11 cellular contexts compared by ENCODE assay signal in the genomic region with DNA sequence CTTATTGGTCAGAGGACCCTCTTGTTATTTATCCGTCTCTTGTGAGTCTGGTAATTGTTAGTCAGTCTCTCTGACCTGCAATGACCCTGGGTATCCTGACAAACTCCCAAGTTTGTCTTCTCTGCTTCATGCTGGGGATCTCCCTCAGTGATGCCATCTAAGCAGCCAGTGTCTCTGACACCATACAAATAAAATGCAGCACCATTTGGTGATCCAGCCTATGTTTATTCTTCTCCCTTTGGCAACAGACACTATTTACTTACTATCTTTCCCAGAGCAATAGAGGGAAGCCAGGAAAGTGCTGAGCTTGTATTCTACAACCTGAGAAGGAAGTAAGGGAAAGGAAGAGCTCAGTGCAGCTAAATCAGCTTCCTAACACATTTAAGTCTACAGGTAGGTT. TPM values are rescaled to one million over a fixed set of nuclear protein-coding genes. Genes with fewer than 3 reads are reported as not detected.
DNase-seq lines count a peak whose midpoint lies in the region; ATAC-seq and TF ChIP-seq lines count a peak whose summit lies in the region.
"Had no signal": no experiment of that assay in that cellular context is flagged by ENCODE, and none has a peak within 500 bp of the region (broad histone marks: within the 10 kb centered on the region; RNA-seq: fewer than 3 reads in every experiment).

No MANE protein-coding gene starts in this region.

- no peak for ATAC-seq in HG03378 (IDR thresholded peaks at IDR 0.05; ENCODE audit: unreplicated experiment)

- peaks cover 4% of the 10 kb centered on the region for H3K36me3 Mint-ChIP-seq in MCF 10A (ENCODE audit: insufficient read depth, unreplicated experiment)
- H3K36me3 Mint-ChIP-seq: memory B cell had no signal

- POLR2A ChIA-PET in MCF 10A (lab: Yijun Ruan, JAX) (no interaction called here), RWPE1 (lab: Yijun Ruan, JAX; ENCODE audit: low non-redundant PET) (no interaction called here)

- DNase-seq in MCF 10A (ENCODE audit: unreplicated experiment) (peak; percentile 21), breast epithelium (ENCODE audit: low spot score in 2 of 2) (no peak), RWPE1 (ENCODE audit: low spot score) (peak; percentile 18), fibroblast of mammary gland (ENCODE audit: low read depth) (peak; percentile 62), stromal cell of bone marrow (ENCODE audit: low read depth) (peak; percentile 39), AML-193 (lab: John Stamatoyannopoulos, UW) (no peak), stomach (no peak)
- DNase-seq: activated T-cell treated with anti-CD3 and anti-CD28 coated beads, Interleukin-2, amount 50 U/mL, for 1 hour; erythroblast had no signal

- H3K4me3 Mint-ChIP-seq in MCF 10A (ENCODE audit: unreplicated experiment): no peak overlapping the region
- H3K4me3 Mint-ChIP-seq: memory B cell had no signal

- TF ChIP-seq CTCF in MCF 10A (IDR thresholded peaks at IDR 0.05; ENCODE audit: unreplicated experiment): no peak
- TF ChIP-seq CTCF in breast epithelium (IDR thresholded peaks at IDR 0.05): no peak
- TF ChIP-seq CTCF in RWPE1 (conservative IDR thresholded peaks at IDR 0.05; ENCODE audit: low read depth): no peak
- no peak for TF ChIP-seq CTCF in fibroblast of mammary gland (conservative IDR thresholded peaks at IDR 0.05; ENCODE audit: control insufficient read depth, insufficient read depth, low read depth, low read length)
- no peak for TF ChIP-seq CTCF in stomach (IDR thresholded peaks at IDR 0.05)

- WGBS in stomach, 5 donors: 64 to 94% (median 72%) methylated on average over 1 of the region's 1 CpG

- no peaks in the 10 kb centered on the region for H3K9me3 ChIP-seq in breast epithelium
- no peaks in the 10 kb centered on the region for H3K9me3 ChIP-seq in stomach

- TF ChIP-seq POLR2A in breast epithelium (IDR thresholded peaks at IDR 0.05) (no peak), stomach (IDR thresholded peaks at IDR 0.05) (no peak)

- TF ChIP-seq EP300 in stomach (IDR thresholded peaks at IDR 0.05): no peak

- H3K27me3 Mint-ChIP-seq in MCF 10A (ENCODE audit: insufficient read depth, unreplicated experiment): no peaks in the 10 kb centered on the region

- no peaks in the 10 kb centered on the region for H3K9me3 Mint-ChIP-seq in MCF 10A (ENCODE audit: unreplicated experiment)
- H3K9me3 Mint-ChIP-seq: memory B cell had no signal

- H3K36me3 ChIP-seq in breast epithelium: no peaks in the 10 kb centered on the region
- no peaks in the 10 kb centered on the region for H3K36me3 ChIP-seq in stomach

- CTCF ChIA-PET in MCF 10A (lab: Yijun Ruan, JAX) (no interaction called here), RWPE1 (lab: Yijun Ruan, JAX) (interaction anchor here (1.0 kb wide), 1 partner anchor 261 kb away, joined by 3 read pairs; no protein-coding TSS in a partner anchor)

- H3K27ac ChIP-seq in breast epithelium: no peak overlapping the region
- no peak overlapping the region for H3K27ac ChIP-seq in RWPE1
- H3K27ac ChIP-seq in stomach: no peak overlapping the region

- BruUV-seq in MCF 10A (replicated peaks; lab: Mats Ljungman, UMichigan): no TSS peak

- H3K27me3 ChIP-seq in breast epithelium (no peaks in the 10 kb centered on the region), stomach (no peaks in the 10 kb centered on the region)

- peak overlapping the region; percentile 44 for H3K27ac Mint-ChIP-seq in MCF 10A (ENCODE audit: low read depth, unreplicated experiment)
- H3K27ac Mint-ChIP-seq: memory B cell had no signal

- peaks cover 26% of the 10 kb centered on the region for H3K4me1 Mint-ChIP-seq in MCF 10A (ENCODE audit: insufficient read depth, unreplicated experiment)

- intact Hi-C loops in MCF 10A (cut with micrococcal nuclease) (no loop called here), breast epithelium (cut with DNase I; ENCODE audit: low total_unique reads) (no loop called here), stomach (cut with DNase I; ENCODE audit: low total_unique reads) (no loop called here)

- no peak overlapping the region for H3K4me3 ChIP-seq in breast epithelium
- H3K4me3 ChIP-seq in fibroblast of mammary gland (ENCODE audit: control insufficient read depth, low read depth, low read length): no peak overlapping the region
- H3K4me3 ChIP-seq in stomach: no peak overlapping the region

- H3K4me1 ChIP-seq in breast epithelium (no peaks in the 10 kb centered on the region), stomach (no peaks in the 10 kb centered on the region)

RNA-seq across cellular contexts. Expression of a gene that starts 15.9 kb away (rescaled TPM):
- total RNA-seq in MCF 10A (2022) (176 and 231 TPM in 2 replicates), breast epithelium (10 to 100 TPM in 2 of 3 donors, 1 to 10 TPM in 1; 1.8 to 44.6 (median 11.9) TPM), stomach (10 to 100 TPM in 3 of 5 donors, 1 to 10 TPM in 1, not detected in 1; 5.1 to 27.4 (median 11.5) TPM)
- 10 to 100 TPM in 1 of 3 donors, 1 to 10 TPM in 2; 1.8 to 12.9 (median 8.3) TPM for polyA plus RNA-seq in stomach

Comparison
In these comparisons a context has a peak if more than half of its experiments do, and no peak if none do; other contexts are left out.
1. DNase-seq: peak in MCF 10A (single experiment), RWPE1 (single experiment), fibroblast of mammary gland (single experiment) and stromal cell of bone marrow (single experiment); none in breast epithelium (0 of 2), AML-193 (0 of 2) and stomach (single experiment).